In the genomic region with DNA sequence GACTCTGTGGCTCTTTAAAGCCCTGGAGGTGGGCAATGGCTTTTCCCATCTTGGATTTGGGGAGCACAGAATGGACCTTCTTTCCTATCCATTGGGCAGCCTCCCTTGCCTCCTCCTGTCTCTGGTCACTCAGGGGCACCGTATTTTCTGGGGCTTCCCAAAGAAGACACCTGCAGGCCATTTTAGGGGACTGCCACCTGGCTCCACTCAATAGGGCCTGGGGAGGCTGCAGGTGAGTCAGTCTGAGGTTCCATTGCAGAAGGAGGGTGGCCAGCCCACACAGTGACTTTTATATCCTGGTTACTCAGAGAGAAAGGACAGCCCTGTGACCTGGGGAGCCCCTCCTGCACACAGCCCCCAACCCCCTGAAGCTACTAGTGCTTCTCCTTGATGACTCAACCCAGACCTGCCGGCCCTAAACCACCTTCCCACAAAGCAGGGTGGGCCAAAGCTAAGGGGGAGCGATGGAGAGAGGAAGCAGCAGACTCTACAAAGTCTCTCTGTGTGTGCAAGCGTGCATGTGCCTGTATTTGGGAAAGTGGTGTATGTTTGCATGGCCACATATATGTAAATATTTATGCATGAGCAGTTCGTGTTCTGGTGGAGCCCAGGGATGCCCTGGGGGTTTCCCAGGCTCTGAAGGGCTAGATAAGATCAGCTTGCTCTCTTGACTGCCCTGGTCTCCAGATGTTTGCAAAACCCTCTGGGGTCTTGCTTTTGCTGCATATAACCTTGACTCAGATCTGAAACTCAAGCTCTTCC, we compare ENCODE assay signal across 8 cellular contexts. TPM values are rescaled to one million over a fixed set of nuclear protein-coding genes. Genes with fewer than 3 reads are reported as not detected.
A peak's percentile ranks its signal among the peaks of the same experiment; 100 is the strongest.
DNase-seq lines count a peak whose midpoint lies in the region; ATAC-seq and TF ChIP-seq lines count a peak whose summit lies in the region.

No MANE protein-coding gene starts in this region.

- H3K4me3 ChIP-seq in CD8-positive, alpha-beta T cell (ENCODE audit: low read depth, low read length): no peak overlapping the region

- H3K4me3 Mint-ChIP-seq in CD8-positive, alpha-beta T cell: no peak overlapping the region
- H3K4me3 Mint-ChIP-seq in nephron: no peak overlapping the region
- H3K4me3 Mint-ChIP-seq in glutamatergic neuron (ENCODE audit: unreplicated experiment): no peak overlapping the region

- peaks cover 3% of the 10 kb centered on the region for H3K27me3 Mint-ChIP-seq in CD8-positive, alpha-beta T cell (ENCODE audit: low read depth)
- H3K27me3 Mint-ChIP-seq in nephron (ENCODE audit: low read depth) (no peaks in the 10 kb centered on the region), glutamatergic neuron (ENCODE audit: unreplicated experiment) (peaks cover 5% of the 10 kb centered on the region)

- no peaks in the 10 kb centered on the region for H3K9me3 ChIP-seq in CD8-positive, alpha-beta T cell (ENCODE audit: low read length)

- H3K27ac Mint-ChIP-seq in CD8-positive, alpha-beta T cell: no peak overlapping the region
- H3K27ac Mint-ChIP-seq in nephron: peak overlapping the region; percentile 28 to 77 (median 60)
- H3K27ac Mint-ChIP-seq in glutamatergic neuron (ENCODE audit: unreplicated experiment): no peak overlapping the region

- H3K4me1 ChIP-seq in CD8-positive, alpha-beta T cell (ENCODE audit: insufficient read depth, low read length): no peaks in the 10 kb centered on the region

- no peak overlapping the region for H3K27ac ChIP-seq in CD8-positive, alpha-beta T cell (ENCODE audit: low read depth, low read length)

- no peaks in the 10 kb centered on the region for H3K9me3 Mint-ChIP-seq in CD8-positive, alpha-beta T cell
- H3K9me3 Mint-ChIP-seq in nephron (no peaks in the 10 kb centered on the region), glutamatergic neuron (ENCODE audit: unreplicated experiment) (no peaks in the 10 kb centered on the region)

- TF ChIP-seq CTCF in CD8-positive, alpha-beta T cell (IDR thresholded peaks at IDR 0.05): no peak
- TF ChIP-seq CTCF in nephron (IDR thresholded peaks at IDR 0.05; ENCODE audit: unreplicated experiment in 3 of 3) (no peak), glutamatergic neuron (IDR thresholded peaks at IDR 0.05; ENCODE audit: partially characterized antibody, unreplicated experiment) (no peak)

- intact Hi-C loops in CD8-positive, alpha-beta T cell (cut with DNase I, micrococcal nuclease): no loop called here

- ATAC-seq in CD8-positive, alpha-beta T cell: peak; percentile 29
- ATAC-seq in GM19023 (IDR thresholded peaks at IDR 0.05; ENCODE audit: unreplicated experiment) (peak; percentile 74), HG03066 (IDR thresholded peaks at IDR 0.05; ENCODE audit: low read depth, unreplicated experiment) (peak; percentile 66)

- POLR2A ChIA-PET in CD8-positive, alpha-beta T cell (lab: Charles Lee): no interaction called here

- CTCF ChIA-PET in CD8-positive, alpha-beta T cell (lab: Charles Lee): interaction anchor here (0.9 kb wide), 1 partner anchor 40 kb away, joined by 3 read pairs; no protein-coding TSS in a partner anchor

- DNase-seq in CD8-positive, alpha-beta T cell: no peak
- peak; percentile 68 for DNase-seq in activated CD8-positive, alpha-beta memory T cell treated with anti-CD3 and anti-CD28 coated beads for 24 hours
- DNase-seq in glutamatergic neuron (no peak), UCSD-AML1 (lab: John Stamatoyannopoulos, UW; ENCODE audit: unreplicated experiment) (no peak), NCI-H2081 treated with DMSO at 0.1 percent for 48 hours (lab: John Stamatoyannopoulos, UW) (no peak)

- H3K36me3 ChIP-seq in CD8-positive, alpha-beta T cell (ENCODE audit: insufficient read depth, low read length): no peaks in the 10 kb centered on the region

- H3K27me3 ChIP-seq in CD8-positive, alpha-beta T cell (ENCODE audit: insufficient read depth, low read length): no peaks in the 10 kb centered on the region

- no peaks in the 10 kb centered on the region for H3K36me3 Mint-ChIP-seq in CD8-positive, alpha-beta T cell
- H3K36me3 Mint-ChIP-seq in nephron (ENCODE audit: low read depth) (peaks cover 3% of the 10 kb centered on the region), glutamatergic neuron (ENCODE audit: unreplicated experiment) (no peaks in the 10 kb centered on the region)

- H3K4me1 Mint-ChIP-seq in CD8-positive, alpha-beta T cell (ENCODE audit: low read depth): peaks cover 8% of the 10 kb centered on the region
- H3K4me1 Mint-ChIP-seq in nephron: peaks cover 30% of the 10 kb centered on the region
- H3K4me1 Mint-ChIP-seq in glutamatergic neuron (ENCODE audit: low read depth, unreplicated experiment): peaks cover 5% of the 10 kb centered on the region

RNA-seq across cellular contexts. Expression of gene CX3CL1, which starts 5.0 kb away (rescaled TPM):
- total RNA-seq in CD8-positive, alpha-beta T cell: not detected
- total RNA-seq in glutamatergic neuron (ENCODE audit: unreplicated experiment): not detected

RNA-seq across cellular contexts. Expression of gene CCL22, which starts 18.7 kb away (rescaled TPM):
- not detected for total RNA-seq in CD8-positive, alpha-beta T cell
- total RNA-seq in glutamatergic neuron (ENCODE audit: unreplicated experiment): not detected

RNA-seq across cellular contexts. Expression of gene CCL17, which starts 27.3 kb away (rescaled TPM):
- not detected for total RNA-seq in CD8-positive, alpha-beta T cell
- total RNA-seq in glutamatergic neuron (ENCODE audit: unreplicated experiment): not detected

Comparison
In these comparisons a context has a peak if more than half of its experiments do, and no peak if none do; other contexts are left out.
1. H3K27ac Mint-ChIP-seq: peak in nephron (3 of 3); none in CD8-positive, alpha-beta T cell (single experiment) and glutamatergic neuron (single experiment).
2. Peak in every context shown above with its lines, with median percentiles within 50 percentile points of each other: ATAC-seq.